In genomic region chr15:24848050-24848449, GRCh38 we compare ENCODE assay signal across 8 cellular contexts.
DNase-seq lines count a peak whose midpoint lies in the region; ATAC-seq lines count a peak whose summit lies in the region.

No MANE protein-coding gene starts in this region.

- ATAC-seq in HG02642 (IDR thresholded peaks at IDR 0.05; ENCODE audit: poor library complexity, unreplicated experiment), result no peak
- no peak for ATAC-seq in HG02798 (IDR thresholded peaks at IDR 0.05; ENCODE audit: poor library complexity, unreplicated experiment)
- no peak for ATAC-seq in GM19328 (IDR thresholded peaks at IDR 0.05; ENCODE audit: unreplicated experiment)

- no peak overlapping the region for H3K27ac Mint-ChIP-seq in activated CD4-positive, alpha-beta memory T cell treated with anti-CD3 and anti-CD28 coated beads for 36 hours

- H3K4me3 Mint-ChIP-seq in activated CD4-positive, alpha-beta memory T cell treated with anti-CD3 and anti-CD28 coated beads for 36 hours, result no peak overlapping the region

- no peaks in the 10 kb centered on the region for H3K4me1 Mint-ChIP-seq in activated CD4-positive, alpha-beta memory T cell treated with anti-CD3 and anti-CD28 coated beads for 36 hours (ENCODE audit: low read depth)

- intact Hi-C loops in activated CD4-positive, alpha-beta memory T cell treated with anti-CD3 and anti-CD28 coated beads for 36 hours (cut with micrococcal nuclease), result no loop called here
- intact Hi-C loops in head of caudate nucleus (cut with DNase I) (no loop called here), posterior cingulate gyrus (cut with DNase I) (no loop called here)

- H3K36me3 Mint-ChIP-seq in activated CD4-positive, alpha-beta memory T cell treated with anti-CD3 and anti-CD28 coated beads for 36 hours, result peaks cover 9% of the 10 kb centered on the region

- H3K27me3 Mint-ChIP-seq in activated CD4-positive, alpha-beta memory T cell treated with anti-CD3 and anti-CD28 coated beads for 36 hours, result no peaks in the 10 kb centered on the region

- DNase-seq in G401 (ENCODE audit: low spot score) (peak; percentile 56), head of caudate nucleus (peak; percentile 19 to 81 (median 56)), posterior cingulate gyrus (peak in 9 of 10 donors; percentile 28 to 94 (median 40))
- peak; percentile 11 for DNase-seq in activated CD4-positive, alpha-beta memory T cell treated with anti-CD3 and anti-CD28 coated beads for 36 hours
- no peak for DNase-seq in activated effector memory CD4-positive, alpha-beta T cell treated with Interleukin-2 at 50 U/mL for 16 hours

- POLR2A ChIA-PET in activated CD4-positive, alpha-beta memory T cell treated with anti-CD3 and anti-CD28 coated beads for 36 hours (lab: Charles Lee), result no interaction called here

- CTCF ChIA-PET in activated CD4-positive, alpha-beta memory T cell treated with anti-CD3 and anti-CD28 coated beads for 36 hours (lab: Charles Lee), result interaction anchor here (0.5 kb wide), 1 partner anchor 500 kb away, joined by 3 read pairs; no protein-coding TSS in a partner anchor

- peaks cover 24% of the 10 kb centered on the region for H3K9me3 Mint-ChIP-seq in activated CD4-positive, alpha-beta memory T cell treated with anti-CD3 and anti-CD28 coated beads for 36 hours

- in situ Hi-C loops in G401 (cut with HindIII; ENCODE audit: low sequenced_read_pairs), result no loop called here
